In genomic region chr16:78463591-78463990, GRCh38 we compare ENCODE assay signal across 36 cellular contexts.
"Had no signal": no experiment of that assay in that cellular context is flagged by ENCODE, and none has a peak within 500 bp of the region (broad histone marks: within the 10 kb centered on the region; RNA-seq: fewer than 3 reads in every experiment).

No MANE protein-coding gene starts in this region.

- H3K27me3 ChIP-seq: adrenal gland, body of pancreas, esophagus muscularis mucosa, gastroesophageal sphincter had no signal

- H3K27ac ChIP-seq: adrenal gland, body of pancreas, esophagus muscularis mucosa, gastroesophageal sphincter, WERI-Rb-1 had no signal

- H3K36me3 ChIP-seq: adrenal gland, esophagus muscularis mucosa, gastroesophageal sphincter, WERI-Rb-1 had no signal

- H3K27ac Mint-ChIP-seq: activated B cell treated with CpG ODN at 0.5 μM for 24 hours; activated CD8-positive, alpha-beta memory T cell treated with anti-CD3 and anti-CD28 coated beads, Interleukin-2, amount 10 ng/mL, durations not matched to agents 7 days and 5 days; activated CD8-positive, alpha-beta T cell treated with anti-CD3 and anti-CD28 coated beads, Interleukin-2, amount 10 ng/mL, durations not matched to agents 7 days and 5 days; activated naive CD4-positive, alpha-beta T cell treated with anti-CD3 and anti-CD28 coated beads for 36 hours; activated naive CD4-positive, alpha-beta T cell treated with anti-CD3 and anti-CD28 coated beads, Interleukin-2, amount 50 U/mL, for 24 hours; activated naive CD8-positive, alpha-beta T cell treated with anti-CD3 and anti-CD28 coated beads for 36 hours; activated naive CD8-positive, alpha-beta T cell treated with anti-CD3 and anti-CD28 coated beads, Interleukin-2, amount 50 U/mL, for 24 hours; activated T-helper 1 cell treated with anti-CD3 and anti-CD28 coated beads, Interleukin-12 subunit alpha, Interleukin-12 subunit beta, Interleukin-2, Interleukin-4 antibody, amounts not matched to agents 30 ng/mL and 10 ng/mL and 1 ng/mL, durations not matched to agents 14 hours and 24 hours and 36 hours; activated T-helper 2 cell treated with anti-CD3 and anti-CD28 coated beads, Interferon-gamma antibody, Interleukin-2, Interleukin-4, amounts not matched to agents 10 μg/mL and 5 μg/mL and 100 μg/mL, durations not matched to agents 14 hours and 24 hours and 36 hours; effector memory CD8-positive, alpha-beta T cell; T-helper 17 cell; T-helper 2 cell treated with Interferon-gamma antibody and Interleukin-4, amounts not matched to agents 5 μg/mL and 100 μg/mL, for 36 hours had no signal

- H3K4me1 Mint-ChIP-seq: activated B cell treated with CpG ODN at 0.5 μM for 24 hours; activated CD8-positive, alpha-beta memory T cell treated with anti-CD3 and anti-CD28 coated beads, Interleukin-2, amount 10 ng/mL, durations not matched to agents 7 days and 5 days; activated naive CD4-positive, alpha-beta T cell treated with anti-CD3 and anti-CD28 coated beads, Interleukin-2, amount 50 U/mL, for 24 hours; activated naive CD8-positive, alpha-beta T cell treated with anti-CD3 and anti-CD28 coated beads for 36 hours; activated naive CD8-positive, alpha-beta T cell treated with anti-CD3 and anti-CD28 coated beads, Interleukin-2, amount 50 U/mL, for 24 hours; T-helper 17 cell had no signal

- H3K36me3 Mint-ChIP-seq: activated CD8-positive, alpha-beta memory T cell treated with anti-CD3 and anti-CD28 coated beads, Interleukin-2, amount 10 ng/mL, durations not matched to agents 7 days and 5 days had no signal

- H3K9me3 ChIP-seq: adrenal gland, body of pancreas, esophagus muscularis mucosa, gastroesophageal sphincter had no signal

- H3K4me3 Mint-ChIP-seq: activated B cell treated with CpG ODN at 0.5 μM for 24 hours; activated CD8-positive, alpha-beta memory T cell treated with anti-CD3 and anti-CD28 coated beads, Interleukin-2, amount 10 ng/mL, durations not matched to agents 7 days and 5 days; activated CD8-positive, alpha-beta T cell treated with anti-CD3 and anti-CD28 coated beads, Interleukin-2, amount 10 ng/mL, durations not matched to agents 7 days and 5 days; activated naive CD4-positive, alpha-beta T cell treated with anti-CD3 and anti-CD28 coated beads for 36 hours; activated naive CD4-positive, alpha-beta T cell treated with anti-CD3 and anti-CD28 coated beads, Interleukin-2, amount 50 U/mL, for 24 hours; activated naive CD8-positive, alpha-beta T cell treated with anti-CD3 and anti-CD28 coated beads for 36 hours; activated naive CD8-positive, alpha-beta T cell treated with anti-CD3 and anti-CD28 coated beads, Interleukin-2, amount 50 U/mL, for 24 hours; activated T-helper 1 cell treated with anti-CD3 and anti-CD28 coated beads, Interleukin-12 subunit alpha, Interleukin-12 subunit beta, Interleukin-2, Interleukin-4 antibody, amounts not matched to agents 30 ng/mL and 10 ng/mL and 1 ng/mL, durations not matched to agents 14 hours and 24 hours and 36 hours; effector memory CD8-positive, alpha-beta T cell; T-helper 17 cell; T-helper 2 cell treated with Interferon-gamma antibody and Interleukin-4, amounts not matched to agents 5 μg/mL and 100 μg/mL, for 36 hours had no signal

- H3K4me1 ChIP-seq: adrenal gland, body of pancreas had no signal

- FAIRE-seq: colon had no signal

- H3K27me3 Mint-ChIP-seq: activated B cell treated with CpG ODN at 0.5 μM for 24 hours; activated CD8-positive, alpha-beta memory T cell treated with anti-CD3 and anti-CD28 coated beads, Interleukin-2, amount 10 ng/mL, durations not matched to agents 7 days and 5 days; activated naive CD4-positive, alpha-beta T cell treated with anti-CD3 and anti-CD28 coated beads, Interleukin-2, amount 50 U/mL, for 24 hours; activated naive CD8-positive, alpha-beta T cell treated with anti-CD3 and anti-CD28 coated beads for 36 hours; activated naive CD8-positive, alpha-beta T cell treated with anti-CD3 and anti-CD28 coated beads, Interleukin-2, amount 50 U/mL, for 24 hours; effector memory CD8-positive, alpha-beta T cell; T-helper 17 cell had no signal

- DNase-seq: activated B cell treated with CpG ODN at 0.5 μM for 24 hours; activated CD4-positive, alpha-beta T cell treated with anti-CD3 and anti-CD28 coated beads for 48 hours; activated CD4-positive, alpha-beta T cell treated with anti-CD3 and anti-CD28 coated beads, Interleukin-2, amount 50 U/mL, for 1 hour; activated CD4-positive, alpha-beta T cell treated with anti-CD3 and anti-CD28 coated beads, Interleukin-2, amount 50 U/mL, for 48 hours; activated CD8-positive, alpha-beta memory T cell treated with anti-CD3 and anti-CD28 coated beads, Interleukin-2, amount 10 ng/mL, durations not matched to agents 7 days and 5 days; activated CD8-positive, alpha-beta memory T cell treated with anti-CD3 and anti-CD28 coated beads, Interleukin-2, amount 50 U/mL, for 4 hours; activated CD8-positive, alpha-beta T cell treated with anti-CD3 and anti-CD28 coated beads, Interleukin-2, amount 10 ng/mL, durations not matched to agents 7 days and 5 days; activated effector memory CD4-positive, alpha-beta T cell treated with anti-CD3 and anti-CD28 coated beads, Interleukin-2, amount 50 U/mL, for 16 hours; activated naive CD4-positive, alpha-beta T cell treated with anti-CD3 and anti-CD28 coated beads for 36 hours; activated naive CD8-positive, alpha-beta T cell treated with anti-CD3 and anti-CD28 coated beads for 36 hours; activated naive CD8-positive, alpha-beta T cell treated with anti-CD3 and anti-CD28 coated beads, Interleukin-2, amount 50 U/mL, for 24 hours; activated T-cell treated with anti-CD3 and anti-CD28 coated beads, Interleukin-2, amount 50 U/mL, for 1 hour; activated T-cell treated with anti-CD3 and anti-CD28 coated beads, Interleukin-2, amount 50 U/mL, for 48 hours; adrenal gland; amygdala; aorta; body of pancreas; caudate nucleus; cortex of kidney; dermis blood vessel endothelial cell; effector CD4-positive, alpha-beta T cell; effector memory CD8-positive, alpha-beta T cell; erythroblast; foreskin melanocyte; T-helper 1 cell; T-helper 17 cell; T1000; WERI-Rb-1 had no signal

- ATAC-seq: activated CD4-positive, CD25-positive, alpha-beta regulatory T cell treated with anti-CD3 and anti-CD28 coated beads, Interleukin-2, amount 50 U/mL, for 24 hours; activated CD8-positive, alpha-beta memory T cell treated with anti-CD3 and anti-CD28 coated beads, Interleukin-2, amount 10 ng/mL, durations not matched to agents 7 days and 5 days; activated CD8-positive, alpha-beta T cell treated with anti-CD3 and anti-CD28 coated beads, Interleukin-2, amount 10 ng/mL, durations not matched to agents 7 days and 5 days; activated naive CD8-positive, alpha-beta T cell treated with anti-CD3 and anti-CD28 coated beads, Interleukin-2, amount 50 U/mL, for 24 hours; body of pancreas; effector memory CD8-positive, alpha-beta T cell; gastroesophageal sphincter; T-helper 17 cell had no signal

- H3K4me3 ChIP-seq: adrenal gland, body of pancreas, esophagus muscularis mucosa, gastroesophageal sphincter had no signal

- H3K9me3 Mint-ChIP-seq: activated B cell treated with CpG ODN at 0.5 μM for 24 hours; activated naive CD4-positive, alpha-beta T cell treated with anti-CD3 and anti-CD28 coated beads, Interleukin-2, amount 50 U/mL, for 24 hours; activated T-helper 1 cell treated with anti-CD3 and anti-CD28 coated beads, Interleukin-12 subunit alpha, Interleukin-12 subunit beta, Interleukin-2, Interleukin-4 antibody, amounts not matched to agents 30 ng/mL and 10 ng/mL and 1 ng/mL, durations not matched to agents 14 hours and 24 hours and 36 hours; activated T-helper 2 cell treated with anti-CD3 and anti-CD28 coated beads, Interferon-gamma antibody, Interleukin-2, Interleukin-4, amounts not matched to agents 10 μg/mL and 5 μg/mL and 100 μg/mL, durations not matched to agents 14 hours and 24 hours and 36 hours; effector memory CD8-positive, alpha-beta T cell; T-helper 2 cell treated with Interferon-gamma antibody and Interleukin-4, amounts not matched to agents 5 μg/mL and 100 μg/mL, for 36 hours had no signal
